1 cellular context compared by ENCODE assay signal in the genomic region with DNA sequence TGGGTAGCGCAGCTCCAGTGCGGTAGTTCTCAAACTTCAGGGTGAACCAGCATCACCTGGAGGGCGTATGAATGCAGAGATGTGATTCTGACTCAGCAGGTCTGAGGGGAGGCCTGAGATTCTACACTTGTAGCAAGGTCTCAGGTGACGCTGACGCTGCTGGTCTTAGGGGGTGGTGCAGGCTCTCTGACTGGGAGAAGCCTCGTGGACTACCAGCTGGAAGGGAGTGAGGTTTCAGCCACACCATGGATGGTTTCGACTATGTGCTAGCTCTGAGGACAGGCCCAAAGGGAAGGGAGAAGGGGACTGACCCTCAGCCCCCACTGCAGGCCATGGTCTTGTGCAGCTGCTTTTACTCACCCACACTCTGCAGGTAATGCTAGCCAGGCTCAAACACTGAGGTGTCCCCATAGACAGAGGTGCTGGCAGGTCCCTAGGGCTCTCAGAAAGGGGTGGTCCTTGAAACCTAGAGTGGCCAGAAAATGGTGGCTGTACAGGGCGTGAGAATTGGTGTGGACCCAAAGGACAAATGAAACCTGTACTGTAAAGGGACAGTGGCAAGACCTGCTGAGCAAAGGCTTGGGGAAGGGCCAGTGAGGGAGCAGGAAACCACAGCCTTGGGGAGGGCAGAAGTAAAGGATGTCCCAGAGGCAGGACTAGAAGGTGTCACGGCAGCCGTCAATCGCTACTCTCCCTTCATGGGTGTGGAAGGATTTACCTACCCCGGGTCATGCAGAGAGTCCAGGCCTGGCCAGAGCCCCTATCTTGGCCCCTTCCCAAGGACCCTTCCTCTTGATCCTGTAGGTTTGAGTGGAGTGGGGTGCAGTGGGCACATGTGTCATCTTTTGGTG.
A peak's percentile ranks its signal among the peaks of the same experiment; 100 is the strongest.
TF ChIP-seq lines count a peak whose summit lies in the region.

No MANE protein-coding gene starts in this region.

TF ChIP-seq in HepG2, 621 proteins besides CTCF, POLR2A, EP300 and RAD21:
- TF ChIP-seq MBNL3 (CRISPR knock-in tag; conservative IDR thresholded peaks at IDR 0.05) (no peak), ZNF572 (CRISPR knock-in tag; IDR thresholded peaks at IDR 0.05) (0 out of 2 replicates have a peak, but pooled peaks have one; percentile 45)
TF ChIP-seq in HepG2: peak in this region for 1.
